24 cellular contexts compared by ENCODE assay signal in genomic region chr3:157416347-157417087, GRCh38. TPM values are rescaled to one million over a fixed set of nuclear protein-coding genes. Genes with fewer than 3 reads are reported as not detected.
"Had no signal": no experiment of that assay in that cellular context is flagged by ENCODE, and none has a peak within 500 bp of the region (broad histone marks: within the 10 kb centered on the region; RNA-seq: fewer than 3 reads in every experiment).

No MANE protein-coding gene starts in this region.

- H3K36me3 ChIP-seq: ascending aorta, Peyer's patch, SJCRH30 had no signal

- H3K27ac ChIP-seq: ascending aorta, Peyer's patch, RWPE1, SJCRH30 had no signal

- DNase-seq: activated B cell treated with CpG ODN at 0.5 μM for 24 hours; activated CD4-positive, alpha-beta T cell treated with anti-CD3 and anti-CD28 coated beads for 1 hour; activated CD4-positive, alpha-beta T cell treated with anti-CD3 and anti-CD28 coated beads, Interleukin-2, amount 10 ng/mL, durations not matched to agents 24 days and 14 days; activated CD4-positive, alpha-beta T cell treated with anti-CD3 and anti-CD28 coated beads, Interleukin-2, amount 50 U/mL, for 48 hours; activated CD8-positive, alpha-beta memory T cell treated with anti-CD3 and anti-CD28 coated beads, Interleukin-2, amount 10 ng/mL, durations not matched to agents 7 days and 5 days; activated effector memory CD4-positive, alpha-beta T cell treated with Interleukin-2 at 50 U/mL for 16 hours; activated naive CD4-positive, alpha-beta T cell; activated naive CD8-positive, alpha-beta T cell treated with anti-CD3 and anti-CD28 coated beads, Interleukin-2, amount 50 U/mL, for 24 hours; activated T-cell treated with anti-CD3 and anti-CD28 coated beads, Interleukin-2, amount 50 U/mL, for 24 hours; amniotic stem cell; Kasumi-1; NCI-H1092; NCI-H1417; NCI-H1694; NCI-H2029 treated with DMSO at 0.1 percent for 48 hours; NCI-H510A treated with DMSO at 0.1 percent for 48 hours; NCI-H69; Peyer's patch; Right ventricle myocardium superior; SJCRH30 had no signal

- ATAC-seq: activated CD8-positive, alpha-beta memory T cell treated with anti-CD3 and anti-CD28 coated beads, Interleukin-2, amount 10 ng/mL, durations not matched to agents 7 days and 5 days; activated naive CD4-positive, alpha-beta T cell treated with anti-CD3 and anti-CD28 coated beads, Interleukin-2, amount 50 U/mL, for 72 hours; activated naive CD8-positive, alpha-beta T cell treated with anti-CD3 and anti-CD28 coated beads, Interleukin-2, amount 50 U/mL, for 24 hours had no signal

- H3K4me3 ChIP-seq: ascending aorta, Peyer's patch, SJCRH30 had no signal

- H3K4me1 ChIP-seq: ascending aorta, Peyer's patch, SJCRH30 had no signal

- H3K9me3 ChIP-seq: ascending aorta, Peyer's patch, SJCRH30 had no signal

- H3K27me3 ChIP-seq: ascending aorta, Peyer's patch, SJCRH30 had no signal

RNA-seq across cellular contexts. Expression of gene PTX3, which starts 20.1 kb away (rescaled TPM):
- total RNA-seq: activated B cell treated with CpG ODN at 0.5 μM for 24 hours; activated CD4-positive, alpha-beta T cell treated with anti-CD3 and anti-CD28 coated beads, Interleukin-2, amount 10 ng/mL, durations not matched to agents 24 days and 14 days; activated CD8-positive, alpha-beta memory T cell treated with anti-CD3 and anti-CD28 coated beads, Interleukin-2, amount 10 ng/mL, durations not matched to agents 7 days and 5 days; activated T-helper 1 cell treated with anti-CD3 and anti-CD28 coated beads, Interleukin-12 subunit alpha, Interleukin-12 subunit beta, Interleukin-2, Interleukin-4 antibody, amounts not matched to agents 30 ng/mL and 10 ng/mL and 1 ng/mL, durations not matched to agents 14 hours and 24 hours and 36 hours; SJCRH30 had no signal
